ENCODE assay signal across 8 cellular contexts in genomic region chr3:157089455-157090221, GRCh38.
DNase-seq lines count a peak whose midpoint lies in the region; ATAC-seq lines count a peak whose summit lies in the region.

No MANE protein-coding gene starts in this region.

- no peaks in the 10 kb centered on the region for H3K36me3 Mint-ChIP-seq in CD4-positive, CD25-positive, alpha-beta regulatory T cell
- peaks cover 3% of the 10 kb centered on the region for H3K36me3 Mint-ChIP-seq in activated naive CD8-positive, alpha-beta T cell treated with anti-CD3 and anti-CD28 coated beads for 36 hours

- peak overlapping the region; percentile 88 to 95 (median 90) for H3K4me3 Mint-ChIP-seq in CD4-positive, CD25-positive, alpha-beta regulatory T cell
- peak overlapping the region; percentile 70 for H3K4me3 Mint-ChIP-seq in activated naive CD8-positive, alpha-beta T cell treated with anti-CD3 and anti-CD28 coated beads for 36 hours

- peaks cover 13 to 35% (median 29%) of the 10 kb centered on the region in 4 donors for H3K4me1 Mint-ChIP-seq in CD4-positive, CD25-positive, alpha-beta regulatory T cell
- peaks cover 58% of the 10 kb centered on the region for H3K4me1 Mint-ChIP-seq in activated naive CD8-positive, alpha-beta T cell treated with anti-CD3 and anti-CD28 coated beads for 36 hours

- ATAC-seq in CD4-positive, CD25-positive, alpha-beta regulatory T cell (ENCODE audit: low read depth in 2 of 2): peak; percentile 39 to 59
- ATAC-seq in GM21526 (IDR thresholded peaks at IDR 0.05; ENCODE audit: low FRiP score, unreplicated experiment): peak; percentile 18

- peak overlapping the region; percentile 97 to 99 (median 99) for H3K27ac Mint-ChIP-seq in CD4-positive, CD25-positive, alpha-beta regulatory T cell
- peak overlapping the region; percentile 93 for H3K27ac Mint-ChIP-seq in activated naive CD8-positive, alpha-beta T cell treated with anti-CD3 and anti-CD28 coated beads for 36 hours

- H3K4me1 ChIP-seq in CD4-positive, CD25-positive, alpha-beta regulatory T cell (ENCODE audit: control insufficient read depth, insufficient read depth, low read length, poor library complexity, severe bottlenecking): peaks cover 15% of the 10 kb centered on the region

- H3K9me3 Mint-ChIP-seq in CD4-positive, CD25-positive, alpha-beta regulatory T cell: peaks cover 0 to 2% (median 0%) of the 10 kb centered on the region in 7 donors
- no peaks in the 10 kb centered on the region for H3K9me3 Mint-ChIP-seq in activated naive CD8-positive, alpha-beta T cell treated with anti-CD3 and anti-CD28 coated beads for 36 hours

- no peaks in the 10 kb centered on the region for H3K36me3 ChIP-seq in CD4-positive, CD25-positive, alpha-beta regulatory T cell (ENCODE audit: control insufficient read depth, insufficient read depth, low read length)

- H3K27ac ChIP-seq in CD4-positive, CD25-positive, alpha-beta regulatory T cell (ENCODE audit: insufficient read depth, low read length, poor library complexity, severe bottlenecking): peak overlapping the region; percentile 93

- DNase-seq in CD4-positive, CD25-positive, alpha-beta regulatory T cell: peak in 1 of 3 donors; percentile 36
- DNase-seq in Jurkat, Clone E6-1 (ENCODE audit: low read depth, low spot score): no peak
- DNase-seq in activated naive CD8-positive, alpha-beta T cell treated with anti-CD3 and anti-CD28 coated beads for 36 hours: no peak
- DNase-seq in iris pigment epithelial cell (ENCODE audit: low read depth): peak; percentile 30
- peak; percentile 27 for DNase-seq in stimulated activated CD4-positive, alpha-beta T cell treated with anti-CD3 and anti-CD28 coated beads, Interleukin-4, amount 100 ng/mL, for 1 hour
- DNase-seq in globus pallidus (ENCODE audit: low spot score): no peak
- no peak for DNase-seq in inferior parietal cortex (ENCODE audit: extremely low spot score)

- H3K27me3 ChIP-seq in CD4-positive, CD25-positive, alpha-beta regulatory T cell (ENCODE audit: control insufficient read depth, insufficient read depth, low read length): no peaks in the 10 kb centered on the region

- H3K9me3 ChIP-seq in CD4-positive, CD25-positive, alpha-beta regulatory T cell (ENCODE audit: control insufficient read depth in 2 of 2, low read length in 2 of 2): no peaks in the 10 kb centered on the region

- peak overlapping the region; percentile 75 for H3K4me3 ChIP-seq in CD4-positive, CD25-positive, alpha-beta regulatory T cell (ENCODE audit: low read depth, low read length)
- H3K4me3 ChIP-seq in Jurkat, Clone E6-1 (ENCODE audit: low read length): peak overlapping the region; percentile 67

- H3K27me3 Mint-ChIP-seq in CD4-positive, CD25-positive, alpha-beta regulatory T cell: peaks cover 8% of the 10 kb centered on the region
- peaks cover 5% of the 10 kb centered on the region for H3K27me3 Mint-ChIP-seq in activated naive CD8-positive, alpha-beta T cell treated with anti-CD3 and anti-CD28 coated beads for 36 hours

Comparison
In these comparisons a context has a peak if more than half of its experiments do, and no peak if none do; other contexts are left out.
1. DNase-seq: peak in iris pigment epithelial cell (single experiment) and stimulated activated CD4-positive, alpha-beta T cell treated with anti-CD3 and anti-CD28 coated beads, Interleukin-4, amount 100 ng/mL, for 1 hour (single experiment); none in Jurkat, Clone E6-1 (single experiment), activated naive CD8-positive, alpha-beta T cell treated with anti-CD3 and anti-CD28 coated beads for 36 hours (single experiment), globus pallidus (single experiment) and inferior parietal cortex (single experiment).